Comparison of ENCODE assay signal across 33 cellular contexts in the genomic region with DNA sequence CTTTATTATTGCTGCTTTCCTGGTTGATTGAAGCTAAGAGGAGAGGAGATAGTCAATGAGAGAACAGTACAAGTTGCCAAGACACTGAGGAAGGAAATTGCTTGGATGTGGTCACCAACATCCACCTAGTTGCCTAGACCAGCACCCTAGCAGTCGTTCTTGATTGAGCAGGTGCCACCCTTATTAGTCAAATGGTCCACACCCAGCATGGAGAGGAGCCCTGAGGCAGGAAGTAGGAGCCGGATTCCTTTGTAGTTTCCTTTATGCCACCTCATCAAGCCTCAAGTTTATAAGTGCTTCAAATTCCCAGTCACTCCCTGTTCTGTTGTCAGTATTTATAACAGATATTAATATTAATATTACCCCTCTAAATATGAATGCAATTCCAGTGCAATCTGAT. TPM values are rescaled to one million over a fixed set of nuclear protein-coding genes. Genes with fewer than 3 reads are reported as not detected.
"Had no signal": no experiment of that assay in that cellular context is flagged by ENCODE, and none has a peak within 500 bp of the region (broad histone marks: within the 10 kb centered on the region; RNA-seq: fewer than 3 reads in every experiment).

No MANE protein-coding gene starts in this region.

- H3K27me3 ChIP-seq: ascending aorta, MG63, SJCRH30 had no signal

- H3K9me3 ChIP-seq: ascending aorta, MG63, SJCRH30 had no signal

- DNase-seq: activated CD4-positive, alpha-beta T cell treated with anti-CD3 and anti-CD28 coated beads for 36 hours; activated CD4-positive, alpha-beta T cell treated with anti-CD3 and anti-CD28 coated beads, Interleukin-2, amount 10 ng/mL, durations not matched to agents 7 days and 5 days; activated CD4-positive, alpha-beta T cell treated with anti-CD3 and anti-CD28 coated beads, Interleukin-2, amount 50 U/mL, for 48 hours; activated CD8-positive, alpha-beta T cell treated with anti-CD3 and anti-CD28 coated beads, Interleukin-2, amount 10 ng/mL, durations not matched to agents 7 days and 5 days; activated gamma-delta T cell; activated naive CD4-positive, alpha-beta T cell treated with Interleukin-2 at 50 U/mL for 16 hours; activated naive CD8-positive, alpha-beta T cell treated with anti-CD3 and anti-CD28 coated beads, Interleukin-2, amount 10 ng/mL, durations not matched to agents 7 days and 5 days; activated T-cell treated with anti-CD3 and anti-CD28 coated beads, Interleukin-2, amount 50 U/mL, for 24 hours; amygdala; Karpas-422; KBM-7; MG63; NCI-H1048; NCI-H1105 treated with DMSO at 0.1 percent for 48 hours; NCI-H1436; NCI-H1694; NCI-H1930; NCI-H2081 treated with DMSO at 0.1 percent for 48 hours; NCI-H226; NCI-H446 treated with DMSO at 0.1 percent for 48 hours; NCI-H524; NK-92 treated with Interleukin-12 subunit alpha and Interleukin-12 subunit beta, amount 100 ng/mL, for 24 hours; Right ventricle myocardium superior; SJCRH30 had no signal

- H3K36me3 ChIP-seq: ascending aorta, MG63, SJCRH30 had no signal

- H3K27ac ChIP-seq: ascending aorta, PC-9, SJCRH30, SK-N-MC had no signal

- H3K4me3 ChIP-seq: ascending aorta, MG63, PC-9, SJCRH30, SK-N-MC had no signal

- ATAC-seq: activated CD4-positive, alpha-beta T cell treated with anti-CD3 and anti-CD28 coated beads for 36 hours; activated CD4-positive, CD25-positive, alpha-beta regulatory T cell treated with anti-CD3 and anti-CD28 coated beads, Interleukin-2, amount 50 U/mL, for 24 hours; activated CD8-positive, alpha-beta T cell treated with anti-CD3 and anti-CD28 coated beads, Interleukin-2, amount 10 ng/mL, durations not matched to agents 7 days and 5 days had no signal

- H3K4me1 ChIP-seq: ascending aorta, SJCRH30 had no signal

RNA-seq across cellular contexts. Expression of gene PAGE2, which starts 19.1 kb away (rescaled TPM):
- total RNA-seq: activated CD4-positive, alpha-beta T cell treated with anti-CD3 and anti-CD28 coated beads for 36 hours; activated CD4-positive, alpha-beta T cell treated with anti-CD3 and anti-CD28 coated beads, Interleukin-2, amount 10 ng/mL, durations not matched to agents 7 days and 5 days; activated CD8-positive, alpha-beta T cell treated with anti-CD3 and anti-CD28 coated beads, Interleukin-2, amount 10 ng/mL, durations not matched to agents 7 days and 5 days; activated naive CD8-positive, alpha-beta T cell treated with anti-CD3 and anti-CD28 coated beads, Interleukin-2, amount 10 ng/mL, durations not matched to agents 7 days and 5 days; activated T-helper 2 cell treated with anti-CD3 and anti-CD28 coated beads, Interferon-gamma antibody, Interleukin-2, Interleukin-4, amounts not matched to agents 10 μg/mL and 5 μg/mL and 100 μg/mL, durations not matched to agents 14 hours and 24 hours and 36 hours; ascending aorta; cardiac septum; OCI-LY7; PC-9; Right ventricle myocardium superior; SJCRH30; T-helper 1 cell treated with Interleukin-12 subunit alpha and Interleukin-12 subunit beta and Interleukin-4 antibody, amounts not matched to agents 30 ng/mL and 1 ng/mL, for 36 hours; T-helper 2 cell treated with Interferon-gamma antibody and Interleukin-4, amounts not matched to agents 100 ng/mL and 5 ng/mL, for 36 hours had no signal

RNA-seq across cellular contexts. Expression of gene PAGE2B, which starts 33.1 kb away (rescaled TPM):
- total RNA-seq: activated CD4-positive, alpha-beta T cell treated with anti-CD3 and anti-CD28 coated beads, Interleukin-2, amount 10 ng/mL, durations not matched to agents 7 days and 5 days; ascending aorta; cardiac septum; OCI-LY7; PC-9; Right ventricle myocardium superior; SJCRH30; T-helper 1 cell treated with Interleukin-12 subunit alpha and Interleukin-12 subunit beta and Interleukin-4 antibody, amounts not matched to agents 30 ng/mL and 1 ng/mL, for 36 hours had no signal
